Comparison of ENCODE assay signal across 20 cellular contexts in the genomic region with DNA sequence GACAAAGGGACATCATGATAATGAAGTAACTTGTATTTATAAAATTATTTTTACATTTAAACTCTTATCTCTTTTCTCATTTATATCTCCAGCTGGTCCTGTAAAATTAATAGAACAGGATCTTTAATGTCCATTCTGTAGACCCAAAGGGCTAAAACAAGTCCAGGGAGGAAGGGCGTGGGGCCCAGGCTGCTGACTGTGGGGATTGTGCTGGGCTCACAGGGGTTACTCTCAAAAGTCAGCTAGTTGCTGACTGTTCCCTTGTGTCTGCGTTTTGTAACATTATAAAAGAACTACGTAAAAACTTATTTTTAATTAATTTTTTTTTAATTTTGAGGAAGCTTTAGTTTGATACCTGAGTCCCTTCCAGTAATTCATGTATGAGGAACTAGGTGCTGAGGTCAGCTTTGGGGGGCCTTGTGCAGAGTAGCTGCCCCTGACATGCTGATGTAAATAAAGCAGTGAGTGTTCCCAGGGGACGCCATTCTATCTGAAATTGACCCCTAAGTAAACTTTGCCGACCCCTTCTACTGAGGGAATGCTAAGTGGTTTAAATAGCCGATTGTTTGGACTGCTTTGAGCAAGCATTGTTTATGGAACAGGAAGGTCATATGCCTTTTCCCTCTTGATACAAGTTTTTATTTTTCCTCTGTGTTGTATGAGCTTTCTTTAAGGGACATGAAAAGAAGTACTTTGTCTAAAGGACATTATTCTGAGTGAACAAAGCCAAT. TPM values are rescaled to one million over a fixed set of nuclear protein-coding genes. Genes with fewer than 3 reads are reported as not detected.
"Had no signal": no experiment of that assay in that cellular context is flagged by ENCODE, and none has a peak within 500 bp of the region (broad histone marks: within the 10 kb centered on the region; RNA-seq: fewer than 3 reads in every experiment).

No MANE protein-coding gene starts in this region.

- H3K9me3 ChIP-seq: body of pancreas, sigmoid colon, spleen, uterus had no signal

- H3K27ac ChIP-seq: body of pancreas, foreskin keratinocyte, uterus had no signal

- H3K4me3 ChIP-seq: body of pancreas, coronary artery, sigmoid colon, spleen, uterus had no signal

- DNase-seq: activated B cell treated with CpG ODN at 0.5 μM for 24 hours; activated CD4-positive, alpha-beta T cell treated with anti-CD3 and anti-CD28 coated beads for 48 hours; activated CD8-positive, alpha-beta T cell treated with anti-CD3 and anti-CD28 coated beads for 36 hours; activated gamma-delta T cell; activated T-cell treated with anti-CD3 and anti-CD28 coated beads, Interleukin-2, amount 50 U/mL, for 48 hours; amygdala; body of pancreas; effector memory CD4-positive, alpha-beta T cell; foreskin keratinocyte; immature natural killer cell; mesendoderm; natural killer cell; occipital lobe; sigmoid colon; spleen; stimulated activated CD4-positive, alpha-beta T cell treated with anti-CD3 and anti-CD28 coated beads, Interleukin-1b, Interleukin-23, amount 100 ng/mL, for 48 hours; stimulated activated naive CD8-positive, alpha-beta T cell treated with anti-CD3 and anti-CD28 coated beads, Interleukin-15, amount 100 ng/mL, for 72 hours; T-helper 2 cell; uterus had no signal

- H3K27me3 ChIP-seq: body of pancreas, sigmoid colon, spleen, uterus had no signal

- H3K36me3 ChIP-seq: sigmoid colon, uterus had no signal

- H3K4me1 ChIP-seq: uterus had no signal

RNA-seq across cellular contexts. Expression of gene MERTK, which starts 56.4 kb away (rescaled TPM):
- total RNA-seq: activated B cell treated with CpG ODN at 0.5 μM for 24 hours had no signal
